18 cellular contexts compared by ENCODE assay signal in genomic region chr1:67739361-67739760, GRCh38. TPM values are rescaled to one million over a fixed set of nuclear protein-coding genes. Genes with fewer than 3 reads are reported as not detected.
DNase-seq lines count a peak whose midpoint lies in the region; ATAC-seq and TF ChIP-seq lines count a peak whose summit lies in the region.
"Had no signal": no experiment of that assay in that cellular context is flagged by ENCODE, and none has a peak within 500 bp of the region (broad histone marks: within the 10 kb centered on the region; RNA-seq: fewer than 3 reads in every experiment).

No MANE protein-coding gene starts in this region.

- peak overlapping the region; percentile 66 for H4K91ac ChIP-seq in trophoblast cell (ENCODE audit: low read depth, low read length)

- H3K4me3 Mint-ChIP-seq in CD4-positive, CD25-positive, alpha-beta regulatory T cell, result no peak overlapping the region
- H3K4me3 Mint-ChIP-seq in endothelial cell (ENCODE audit: unreplicated experiment), result no peak overlapping the region

- no peak overlapping the region for H3K27ac ChIP-seq in CD4-positive, CD25-positive, alpha-beta regulatory T cell (ENCODE audit: insufficient read depth, low read length, poor library complexity, severe bottlenecking)
- H3K27ac ChIP-seq in ascending aorta (peak overlapping the region; percentile 89 to 94), foreskin keratinocyte (peak overlapping the region; percentile 0), trophoblast cell (ENCODE audit: low read depth, low read length) (no peak overlapping the region), testis (no peak overlapping the region), PC-9 (no peak overlapping the region)
- H3K27ac ChIP-seq: C4-2B had no signal

- H3K4me3 ChIP-seq in CD4-positive, CD25-positive, alpha-beta regulatory T cell (ENCODE audit: low read depth, low read length), result no peak overlapping the region
- no peak overlapping the region for H3K4me3 ChIP-seq in ascending aorta
- H3K4me3 ChIP-seq in trophoblast cell (ENCODE audit: low read depth, low read length), result no peak overlapping the region
- H3K4me3 ChIP-seq in testis, result no peak overlapping the region
- no peak overlapping the region for H3K4me3 ChIP-seq in PC-9
- H3K4me3 ChIP-seq: MG63 had no signal

- no peaks in the 10 kb centered on the region for H3K9me2 ChIP-seq in PC-9 (ENCODE audit: insufficient read depth)

- H4K8ac ChIP-seq in trophoblast cell (ENCODE audit: low read depth, low read length), result no peak overlapping the region

- H2BK120ac ChIP-seq in trophoblast cell (ENCODE audit: insufficient read depth, low read length, poor library complexity), result no peak overlapping the region

- H3K4me2 ChIP-seq in trophoblast cell (ENCODE audit: low read length), result no peak overlapping the region
- H3K4me2 ChIP-seq in PC-9, result no peak overlapping the region

- DNase-seq in CD4-positive, CD25-positive, alpha-beta regulatory T cell, result no peak
- no peak for DNase-seq in ascending aorta (ENCODE audit: low spot score in 2 of 2)
- DNase-seq in foreskin keratinocyte, result no peak
- peak; percentile 70 to 83 for DNase-seq in trophoblast cell
- DNase-seq in endothelial cell (ENCODE audit: low spot score), result no peak
- DNase-seq in testis, result no peak
- DNase-seq in PC-9, result no peak
- DNase-seq: DMS53; GDM1; Kasumi-1; MG63; NCI-H1048; NCI-H1417 treated with DMSO at 0.1 percent for 48 hours; NCI-H187 treated with DMSO at 0.1 percent for 48 hours; NCI-H510A; NK-92 treated with Interleukin-12 subunit alpha and Interleukin-12 subunit beta, amount 100 ng/mL, for 24 hours had no signal

- no TSS peak for BruUV-seq in PC-9 (replicated peaks; lab: Mats Ljungman, UMichigan)

- H3K4me1 ChIP-seq in CD4-positive, CD25-positive, alpha-beta regulatory T cell (ENCODE audit: control insufficient read depth, insufficient read depth, low read length, poor library complexity, severe bottlenecking), result peaks cover 21% of the 10 kb centered on the region
- H3K4me1 ChIP-seq in ascending aorta, result peaks cover 31 to 82% of the 10 kb centered on the region in 2 donors
- H3K4me1 ChIP-seq in foreskin keratinocyte, result peaks cover 34% of the 10 kb centered on the region
- peaks cover 14 to 16% of the 10 kb centered on the region in 2 experiments for H3K4me1 ChIP-seq in trophoblast cell (ENCODE audit: control insufficient read depth in 1 of 2, insufficient read depth in 2 of 2, low read length in 2 of 2)
- H3K4me1 ChIP-seq in testis, result peaks cover 28% of the 10 kb centered on the region
- H3K4me1 ChIP-seq in PC-9 (replicated peaks; ENCODE audit: insufficient read depth), result peaks cover 9% of the 10 kb centered on the region

- peak overlapping the region; percentile 4 for H2BK5ac ChIP-seq in trophoblast cell (ENCODE audit: low read depth, low read length, poor library complexity)

- POLR2A ChIA-PET in PC-9 (lab: Charles Lee; ENCODE audit: unreplicated experiment), result interaction anchor here (0.5 kb wide), 1 partner anchor 161 kb away, joined by 4 read pairs; no protein-coding TSS in a partner anchor

- H3K27me3 ChIP-seq in CD4-positive, CD25-positive, alpha-beta regulatory T cell (ENCODE audit: control insufficient read depth, insufficient read depth, low read length), result no peaks in the 10 kb centered on the region
- H3K27me3 ChIP-seq in ascending aorta, result no peaks in the 10 kb centered on the region
- no peaks in the 10 kb centered on the region for H3K27me3 ChIP-seq in foreskin keratinocyte
- no peaks in the 10 kb centered on the region for H3K27me3 ChIP-seq in trophoblast cell (ENCODE audit: insufficient read depth, low read length)
- H3K27me3 ChIP-seq in testis, result no peaks in the 10 kb centered on the region
- no peaks in the 10 kb centered on the region for H3K27me3 ChIP-seq in PC-9 (ENCODE audit: insufficient read depth, low read depth)
- H3K27me3 ChIP-seq: MG63 had no signal

- H3K79me2 ChIP-seq in trophoblast cell (ENCODE audit: control insufficient read depth, insufficient read depth, low read length, poor library complexity), result no peaks in the 10 kb centered on the region
- no peaks in the 10 kb centered on the region for H3K79me2 ChIP-seq in PC-9 (ENCODE audit: low read depth)

- no peak overlapping the region for H3K14ac ChIP-seq in trophoblast cell (ENCODE audit: low read length)

- no peak overlapping the region for H4K12ac ChIP-seq in trophoblast cell (ENCODE audit: low read depth, low read length)

- CTCF ChIA-PET in PC-9 (lab: Charles Lee), result no interaction called here

- no peaks in the 10 kb centered on the region for H3K36me3 Mint-ChIP-seq in CD4-positive, CD25-positive, alpha-beta regulatory T cell
- no peaks in the 10 kb centered on the region for H3K36me3 Mint-ChIP-seq in endothelial cell (ENCODE audit: low read depth, unreplicated experiment)

- H2BK12ac ChIP-seq in trophoblast cell (ENCODE audit: low read length), result peak overlapping the region; percentile 52

- H3F3A ChIP-seq in PC-9 (ENCODE audit: insufficient read depth, low read depth), result no peaks in the 10 kb centered on the region; the same call in 1 of the 2 replicates

- H2AFZ ChIP-seq in trophoblast cell (ENCODE audit: insufficient read depth, low read length, poor library complexity) (no peak overlapping the region), PC-9 (no peak overlapping the region)

- intact Hi-C loops in ascending aorta (cut with DNase I), result no loop called here
- intact Hi-C loops in testis (cut with DNase I; ENCODE audit: low total_unique reads), result no loop called here
- intact Hi-C loops in PC-9 (cut with micrococcal nuclease; ENCODE audit: unreplicated experiment), result no loop called here

- H3K9me3 ChIP-seq in CD4-positive, CD25-positive, alpha-beta regulatory T cell (ENCODE audit: control insufficient read depth in 2 of 2, low read length in 2 of 2), result no peaks in the 10 kb centered on the region
- H3K9me3 ChIP-seq in ascending aorta (no peaks in the 10 kb centered on the region), trophoblast cell (ENCODE audit: insufficient read depth, low read depth, low read length) (no peaks in the 10 kb centered on the region), testis (no peaks in the 10 kb centered on the region), PC-9 (ENCODE audit: insufficient read depth, low read depth) (no peaks in the 10 kb centered on the region)
- H3K9me3 ChIP-seq: MG63 had no signal

- no peak overlapping the region for H3K18ac ChIP-seq in trophoblast cell (ENCODE audit: low read length)

- H3K27ac Mint-ChIP-seq in CD4-positive, CD25-positive, alpha-beta regulatory T cell, result peak overlapping the region in 2 of 3 donors; percentile 45 to 90
- no peak overlapping the region for H3K27ac Mint-ChIP-seq in endothelial cell (ENCODE audit: unreplicated experiment)

- H3K27me3 Mint-ChIP-seq in CD4-positive, CD25-positive, alpha-beta regulatory T cell, result peaks cover 4% of the 10 kb centered on the region
- H3K27me3 Mint-ChIP-seq in endothelial cell (ENCODE audit: unreplicated experiment), result peaks cover 2% of the 10 kb centered on the region

- H3K4ac ChIP-seq in trophoblast cell (ENCODE audit: low read depth, low read length), result no peak overlapping the region

- TF ChIP-seq CTCF in ascending aorta (IDR thresholded peaks at IDR 0.05) (no peak), foreskin keratinocyte (conservative IDR thresholded peaks at IDR 0.05) (no peak), endothelial cell (IDR thresholded peaks at IDR 0.05; ENCODE audit: unreplicated experiment) (no peak), testis (IDR thresholded peaks at IDR 0.05) (no peak), PC-9 (conservative IDR thresholded peaks at IDR 0.05) (no peak)

- no peaks in the 10 kb centered on the region for H3K9me3 Mint-ChIP-seq in CD4-positive, CD25-positive, alpha-beta regulatory T cell
- H3K9me3 Mint-ChIP-seq in endothelial cell (ENCODE audit: unreplicated experiment), result no peaks in the 10 kb centered on the region

- WGBS in trophoblast cell (ENCODE audit: extremely low coverage, insufficient coverage, insufficient read length), result no CpG with 5 or more reads among the region's 5 CpGs
- WGBS in testis, 2 donors, result 90 to 96% methylated on average over 5 of the region's 5 CpGs

- H3K9ac ChIP-seq in trophoblast cell (ENCODE audit: low read length), result no peak overlapping the region

- TF ChIP-seq POLR2A in testis (IDR thresholded peaks at IDR 0.05), result no peak

- no peak for ATAC-seq in CD4-positive, CD25-positive, alpha-beta regulatory T cell (ENCODE audit: low read depth in 2 of 2)
- no peak for ATAC-seq in foreskin keratinocyte
- ATAC-seq: Right ventricle myocardium inferior had no signal

- peaks cover 4% of the 10 kb centered on the region for H3K79me1 ChIP-seq in trophoblast cell (ENCODE audit: low read length)

- no peaks in the 10 kb centered on the region for H3K36me3 ChIP-seq in CD4-positive, CD25-positive, alpha-beta regulatory T cell (ENCODE audit: control insufficient read depth, insufficient read depth, low read length)
- no peaks in the 10 kb centered on the region for H3K36me3 ChIP-seq in ascending aorta
- H3K36me3 ChIP-seq in trophoblast cell (ENCODE audit: control insufficient read depth in 1 of 2, insufficient read depth in 2 of 2, low read length in 2 of 2), result no peaks in the 10 kb centered on the region
- H3K36me3 ChIP-seq in testis (ENCODE audit: low read depth, missing control alignments), result no peaks in the 10 kb centered on the region
- no peaks in the 10 kb centered on the region for H3K36me3 ChIP-seq in PC-9 (ENCODE audit: low read depth)

- peak overlapping the region; percentile 41 for H2AK5ac ChIP-seq in trophoblast cell (ENCODE audit: low read length)

- no peaks in the 10 kb centered on the region for H4K20me1 ChIP-seq in PC-9 (ENCODE audit: insufficient read depth)

- peaks cover 8 to 26% (median 21%) of the 10 kb centered on the region in 4 donors for H3K4me1 Mint-ChIP-seq in CD4-positive, CD25-positive, alpha-beta regulatory T cell
- H3K4me1 Mint-ChIP-seq in endothelial cell (ENCODE audit: unreplicated experiment), result peaks cover 19% of the 10 kb centered on the region

- no peak overlapping the region for H3K23ac ChIP-seq in trophoblast cell (ENCODE audit: low read length)

RNA-seq across cellular contexts. Expression of gene GADD45A, which starts 54.4 kb away (rescaled TPM):
- 98.8 TPM for total RNA-seq in CD4-positive, CD25-positive, alpha-beta regulatory T cell
- polyA plus RNA-seq in CD4-positive, CD25-positive, alpha-beta regulatory T cell, result 10 to 100 TPM; 24.0 to 45.2 (median 29.8) TPM
- 111 TPM for total RNA-seq in ascending aorta
- total RNA-seq in foreskin keratinocyte, result 99.9 and 107 TPM in 2 replicates
- polyA plus RNA-seq in foreskin keratinocyte, result 115 and 131 TPM in 2 replicates
- 81.0 and 84.6 TPM in 2 replicates for polyA plus RNA-seq in trophoblast cell (2013)
- 46.5 TPM for total RNA-seq in endothelial cell (ENCODE audit: unreplicated experiment)
- total RNA-seq in testis, result 10 to 100 TPM; 29.8 to 47.0 TPM
- polyA plus RNA-seq in testis (ENCODE audit: insufficient read depth, low read depth, low replicate concordance), result 14.9 TPM
- 63.6 and 112 TPM in 2 replicates for total RNA-seq in PC-9 (2021)

Comparison
In these comparisons a context has a peak if more than half of its experiments do, and no peak if none do; other contexts are left out.
1. DNase-seq: peak in trophoblast cell (2 of 2); none in CD4-positive, CD25-positive, alpha-beta regulatory T cell (0 of 3), ascending aorta (0 of 2), foreskin keratinocyte (0 of 2), endothelial cell (single experiment), testis (single experiment) and PC-9 (0 of 2).
2. H3K27ac ChIP-seq: peak in ascending aorta (2 of 2) and foreskin keratinocyte (single experiment); none in CD4-positive, CD25-positive, alpha-beta regulatory T cell (single experiment), trophoblast cell (single experiment), testis (0 of 2) and PC-9 (single experiment).